Comparison of ENCODE assay signal across 24 cellular contexts in genomic region chr3:100972867-100973266, GRCh38. TPM values are rescaled to one million over a fixed set of nuclear protein-coding genes. Genes with fewer than 3 reads are reported as not detected.
DNase-seq lines count a peak whose midpoint lies in the region; ATAC-seq and TF ChIP-seq lines count a peak whose summit lies in the region.
"Had no signal": no experiment of that assay in that cellular context is flagged by ENCODE, and none has a peak within 500 bp of the region (broad histone marks: within the 10 kb centered on the region; RNA-seq: fewer than 3 reads in every experiment).

No MANE protein-coding gene starts in this region.

- TF ChIP-seq CTCF in GM23338 (conservative IDR thresholded peaks at IDR 0.05; ENCODE audit: low read depth in 2 of 2) (no peak), thyroid gland (IDR thresholded peaks at IDR 0.05) (no peak), RWPE1 (conservative IDR thresholded peaks at IDR 0.05; ENCODE audit: low read depth) (no peak)

- WGBS in thyroid gland, 2 donors, result 19 to 20% methylated on average over 1 of the region's 1 CpG
- 51 to 53% methylated on average over 1 of the region's 1 CpG for WGBS in aorta, 2 donors

- no peak overlapping the region for H3K4me2 ChIP-seq in GM23338

- H3K4me1 ChIP-seq in GM23338 (ENCODE audit: insufficient read depth) (no peaks in the 10 kb centered on the region), thyroid gland (peaks cover 12 to 13% of the 10 kb centered on the region in 2 donors), aorta (ENCODE audit: control insufficient read depth in 1 of 2, insufficient read depth in 2 of 2, low read length in 2 of 2) (no peaks in the 10 kb centered on the region)

- H3K27me3 Mint-ChIP-seq in GM23338 (ENCODE audit: insufficient read depth, low read depth, poor library complexity), result peaks cover 3% of the 10 kb centered on the region
- peaks cover 1% of the 10 kb centered on the region for H3K27me3 Mint-ChIP-seq in activated CD4-positive, alpha-beta memory T cell treated with anti-CD3 and anti-CD28 coated beads for 36 hours
- H3K27me3 Mint-ChIP-seq: activated naive CD8-positive, alpha-beta T cell treated with anti-CD3 and anti-CD28 coated beads, Interleukin-2, amount 50 U/mL, for 24 hours had no signal

- H3K27me3 ChIP-seq in GM23338 (ENCODE audit: insufficient read depth) (no peaks in the 10 kb centered on the region), thyroid gland (no peaks in the 10 kb centered on the region), aorta (ENCODE audit: control insufficient read depth in 1 of 2, insufficient read depth in 2 of 2, low read length in 1 of 2) (no peaks in the 10 kb centered on the region)
- H3K27me3 ChIP-seq: dorsolateral prefrontal cortex had no signal

- H3K27ac ChIP-seq in GM23338 (ENCODE audit: low read depth) (no peak overlapping the region), thyroid gland (peak overlapping the region in 2 of 3 donors; percentile 10 to 36), RWPE1 (no peak overlapping the region), aorta (ENCODE audit: low read depth in 1 of 2, low read length in 2 of 2) (no peak overlapping the region)
- H3K27ac ChIP-seq: dorsolateral prefrontal cortex had no signal

- no peaks in the 10 kb centered on the region for H3K9me2 ChIP-seq in GM23338 (ENCODE audit: insufficient read depth)

- ATAC-seq in GM23338, result no peak
- ATAC-seq in aorta (ENCODE audit: low FRiP score), result no peak
- ATAC-seq: activated CD4-positive, alpha-beta T cell treated with anti-CD3 and anti-CD28 coated beads for 36 hours; activated naive CD8-positive, alpha-beta T cell treated with anti-CD3 and anti-CD28 coated beads, Interleukin-2, amount 50 U/mL, for 24 hours; esophagus mucosa; naive thymus-derived CD8-positive, alpha-beta T cell; Right ventricle myocardium inferior had no signal

- H3K79me2 ChIP-seq in GM23338 (replicated peaks; ENCODE audit: insufficient read depth), result no peaks in the 10 kb centered on the region

- CTCF ChIA-PET in activated CD4-positive, alpha-beta memory T cell treated with anti-CD3 and anti-CD28 coated beads for 36 hours (lab: Charles Lee), result no interaction called here
- CTCF ChIA-PET in RWPE1 (lab: Yijun Ruan, JAX), result no interaction called here

- no peaks in the 10 kb centered on the region for H3K36me3 Mint-ChIP-seq in GM23338 (ENCODE audit: low read depth)
- H3K36me3 Mint-ChIP-seq in activated CD4-positive, alpha-beta memory T cell treated with anti-CD3 and anti-CD28 coated beads for 36 hours, result no peaks in the 10 kb centered on the region
- H3K36me3 Mint-ChIP-seq: naive thymus-derived CD8-positive, alpha-beta T cell had no signal

- H3K4me1 Mint-ChIP-seq in GM23338, result no peaks in the 10 kb centered on the region
- no peaks in the 10 kb centered on the region for H3K4me1 Mint-ChIP-seq in activated CD4-positive, alpha-beta memory T cell treated with anti-CD3 and anti-CD28 coated beads for 36 hours (ENCODE audit: low read depth)
- H3K4me1 Mint-ChIP-seq: activated CD4-positive, alpha-beta T cell treated with anti-CD3 and anti-CD28 coated beads for 36 hours; activated naive CD8-positive, alpha-beta T cell treated with anti-CD3 and anti-CD28 coated beads, Interleukin-2, amount 50 U/mL, for 24 hours; naive thymus-derived CD8-positive, alpha-beta T cell had no signal

- H3K9me3 ChIP-seq in thyroid gland (no peaks in the 10 kb centered on the region), aorta (ENCODE audit: control insufficient read depth, low read length) (peaks cover 2% of the 10 kb centered on the region)

- H2AFZ ChIP-seq in GM23338, result peak overlapping the region; percentile 89; the same call in 1 of the 2 replicates

- no peak overlapping the region for H3K4me3 ChIP-seq in GM23338
- H3K4me3 ChIP-seq in thyroid gland (replicated peaks in 1 of 3), result no peak overlapping the region
- no peak overlapping the region for H3K4me3 ChIP-seq in aorta (ENCODE audit: low read length in 2 of 2)
- H3K4me3 ChIP-seq: dorsolateral prefrontal cortex, skin epidermis had no signal

- TF ChIP-seq POLR2A in thyroid gland (IDR thresholded peaks at IDR 0.05), result no peak

- DNase-seq in GM23338 (ENCODE audit: low spot score), result no peak
- DNase-seq in astrocyte of the hippocampus (ENCODE audit: low read depth, low spot score), result peak; percentile 32
- peak; percentile 55 for DNase-seq in kidney tubule cell (ENCODE audit: low spot score)
- DNase-seq in thyroid gland, result peak; percentile 30 to 40
- no peak for DNase-seq in activated CD4-positive, alpha-beta memory T cell treated with anti-CD3 and anti-CD28 coated beads for 36 hours
- DNase-seq in RWPE1 (ENCODE audit: low spot score), result no peak
- no peak for DNase-seq in aorta
- DNase-seq: activated CD4-positive, alpha-beta T cell treated with anti-CD3 and anti-CD28 coated beads for 36 hours; activated effector memory CD4-positive, alpha-beta T cell treated with Interleukin-2 at 50 U/mL for 16 hours; activated naive CD8-positive, alpha-beta T cell treated with anti-CD3 and anti-CD28 coated beads, Interleukin-2, amount 50 U/mL, for 24 hours; caudate nucleus; DMS79 treated with DMSO at 0.1 percent for 48 hours; dorsolateral prefrontal cortex; head of caudate nucleus; Karpas-422; naive thymus-derived CD8-positive, alpha-beta T cell; NCI-H1048; NCI-H2081 treated with DMSO at 0.1 percent for 48 hours; NCI-H524; stimulated activated CD4-positive, alpha-beta T cell treated with anti-CD3 and anti-CD28 coated beads, Interleukin-2, amount 100 ng/mL, for 48 hours had no signal

- H3K9me3 Mint-ChIP-seq in GM23338, result no peaks in the 10 kb centered on the region
- no peaks in the 10 kb centered on the region for H3K9me3 Mint-ChIP-seq in activated CD4-positive, alpha-beta memory T cell treated with anti-CD3 and anti-CD28 coated beads for 36 hours
- H3K9me3 Mint-ChIP-seq: activated naive CD8-positive, alpha-beta T cell treated with anti-CD3 and anti-CD28 coated beads, Interleukin-2, amount 50 U/mL, for 24 hours; naive thymus-derived CD8-positive, alpha-beta T cell had no signal

- H3K36me3 ChIP-seq in GM23338 (ENCODE audit: insufficient read depth) (no peaks in the 10 kb centered on the region), thyroid gland (no peaks in the 10 kb centered on the region), aorta (ENCODE audit: control insufficient read depth in 1 of 2, insufficient read depth in 2 of 2, low read length in 1 of 2) (no peaks in the 10 kb centered on the region)

- no peaks in the 10 kb centered on the region for H4K20me1 ChIP-seq in GM23338 (replicated peaks; ENCODE audit: insufficient read depth)

- intact Hi-C loops in thyroid gland (cut with DNase I) (no loop called here), aorta (cut with DNase I) (no loop called here)
- intact Hi-C loops in activated CD4-positive, alpha-beta memory T cell treated with anti-CD3 and anti-CD28 coated beads for 36 hours (cut with micrococcal nuclease), result no loop called here

- no peak overlapping the region for H3K27ac Mint-ChIP-seq in GM23338
- H3K27ac Mint-ChIP-seq in activated CD4-positive, alpha-beta memory T cell treated with anti-CD3 and anti-CD28 coated beads for 36 hours, result no peak overlapping the region
- H3K27ac Mint-ChIP-seq: activated CD4-positive, alpha-beta T cell treated with anti-CD3 and anti-CD28 coated beads for 36 hours; activated naive CD8-positive, alpha-beta T cell treated with anti-CD3 and anti-CD28 coated beads, Interleukin-2, amount 50 U/mL, for 24 hours; naive thymus-derived CD8-positive, alpha-beta T cell had no signal

- POLR2A ChIA-PET in activated CD4-positive, alpha-beta memory T cell treated with anti-CD3 and anti-CD28 coated beads for 36 hours (lab: Charles Lee), result no interaction called here
- POLR2A ChIA-PET in RWPE1 (lab: Yijun Ruan, JAX; ENCODE audit: low non-redundant PET), result no interaction called here

- H3F3A ChIP-seq in GM23338 (replicated peaks; ENCODE audit: low read depth), result no peaks in the 10 kb centered on the region

- no peak overlapping the region for H3K4me3 Mint-ChIP-seq in GM23338
- H3K4me3 Mint-ChIP-seq in activated CD4-positive, alpha-beta memory T cell treated with anti-CD3 and anti-CD28 coated beads for 36 hours, result no peak overlapping the region
- H3K4me3 Mint-ChIP-seq: activated CD4-positive, alpha-beta T cell treated with anti-CD3 and anti-CD28 coated beads for 36 hours; activated naive CD8-positive, alpha-beta T cell treated with anti-CD3 and anti-CD28 coated beads, Interleukin-2, amount 50 U/mL, for 24 hours; naive thymus-derived CD8-positive, alpha-beta T cell had no signal

TF ChIP-seq in GM23338, 12 proteins besides CTCF, POLR2A, EP300 and RAD21 (continues in another document):
- no peak for TF ChIP-seq STAT1 (IDR thresholded peaks at IDR 0.05; ENCODE audit: unreplicated experiment)

RNA-seq across cellular contexts. Expression of gene ABI3BP, which starts 20.4 kb away (rescaled TPM):
- total RNA-seq in GM23338 (2014; rRNA removed; shearing (Covaris generic)), result 0.39 and 0.42 TPM in 2 replicates
- polyA plus RNA-seq in GM23338 (2016; fragmentation: Nextera tagmentation; extraction: Ambion mirVana) (0.24 and 0.57 TPM in 2 replicates), aorta (10 to 100 TPM in 1 of 2 donors, 1 to 10 TPM in 1; 4.6 to 15.8 TPM)
- total RNA-seq in thyroid gland (100 to 1,000 TPM in 2 of 4 donors, 10 to 100 TPM in 2; 68.7 to 133 (median 96.8) TPM), aorta (100 to 1,000 TPM; 213 to 389 TPM)
- not detected for total RNA-seq in activated CD4-positive, alpha-beta memory T cell treated with anti-CD3 and anti-CD28 coated beads for 36 hours
- total RNA-seq: activated CD4-positive, alpha-beta T cell treated with anti-CD3 and anti-CD28 coated beads for 36 hours; HT-29; naive thymus-derived CD8-positive, alpha-beta T cell had no signal
- polyA plus RNA-seq: naive thymus-derived CD8-positive, alpha-beta T cell had no signal

Comparison
In these comparisons a context has a peak if more than half of its experiments do, and no peak if none do; other contexts are left out.
1. DNase-seq: peak in astrocyte of the hippocampus (single experiment), kidney tubule cell (single experiment) and thyroid gland (2 of 2); none in GM23338 (single experiment), activated CD4-positive, alpha-beta memory T cell treated with anti-CD3 and anti-CD28 coated beads for 36 hours (single experiment), RWPE1 (single experiment) and aorta (0 of 2).
2. H3K27ac ChIP-seq: peak in thyroid gland (2 of 3); none in GM23338 (single experiment), RWPE1 (single experiment) and aorta (0 of 2).
3. RNA of gene ABI3BP, which starts 20.4 kb away (total RNA-seq): 213 to 389 TPM in aorta and 68.7 to 133 TPM in thyroid gland; 0.39 to 0.42 TPM in GM23338 and not detected in activated CD4-positive, alpha-beta memory T cell treated with anti-CD3 and anti-CD28 coated beads for 36 hours; every median in the first group is over 10 times any median in the second.